In genomic region chr1:31394628-31395193, GRCh38 we compare ENCODE assay signal across 8 cellular contexts. TPM values are rescaled to one million over a fixed set of nuclear protein-coding genes. Genes with fewer than 3 reads are reported as not detected.
DNase-seq lines count a peak whose midpoint lies in the region; ATAC-seq and TF ChIP-seq lines count a peak whose summit lies in the region.

No MANE protein-coding gene starts in this region.

- H3K4me3 ChIP-seq in heart left ventricle = peak overlapping the region; percentile 11 to 58 (median 36)
- peak overlapping the region in 3 of 4 donors; percentile 24 to 44 (median 35) for H3K4me3 ChIP-seq in upper lobe of left lung

- peaks cover 27% of the 10 kb centered on the region for H3K4me1 Mint-ChIP-seq in Calu3 (ENCODE audit: low read depth, unreplicated experiment)

- no peaks in the 10 kb centered on the region for H3K36me3 Mint-ChIP-seq in Calu3 (ENCODE audit: insufficient read depth, unreplicated experiment)
- H3K36me3 Mint-ChIP-seq in activated naive CD4-positive, alpha-beta T cell treated with anti-CD3 and anti-CD28 coated beads, Interleukin-2, amount 50 U/mL, for 72 hours = no peaks in the 10 kb centered on the region

- CTCF ChIA-PET in Calu3 (lab: Charles Lee) = interaction anchor here (0.6 to 2.3 kb wide), 13 partner anchors 10 to 418 kb away, joined by 3 to 38 read pairs (median 5); no protein-coding TSS in a partner anchor

- ATAC-seq in GM21717 (IDR thresholded peaks at IDR 0.05; ENCODE audit: unreplicated experiment) = peak; percentile 64
- peak; percentile 94 for ATAC-seq in activated naive CD4-positive, alpha-beta T cell treated with anti-CD3 and anti-CD28 coated beads, Interleukin-2, amount 50 U/mL, for 72 hours
- peak; percentile 87 to 97 (median 96) for ATAC-seq in heart left ventricle
- ATAC-seq in upper lobe of left lung (ENCODE audit: low FRiP score in 2 of 2) = peak; percentile 94 to 96

- H3K27me3 ChIP-seq in heart left ventricle (peaks cover 0 to 3% (median 0%) of the 10 kb centered on the region in 9 donors), upper lobe of left lung (no peaks in the 10 kb centered on the region)

- H3K4me3 Mint-ChIP-seq in Calu3 (ENCODE audit: low read depth, unreplicated experiment) = peak overlapping the region; percentile 61

- H3K27ac ChIP-seq in heart left ventricle (peak overlapping the region in 9 of 12 donors; percentile 6 to 67 (median 49)), upper lobe of left lung (peak overlapping the region in 1 of 4 donors; percentile 4)

- H3K9me3 ChIP-seq in heart left ventricle (no peaks in the 10 kb centered on the region), upper lobe of left lung (no peaks in the 10 kb centered on the region)

- H3K9me3 Mint-ChIP-seq in Calu3 (ENCODE audit: low read depth, unreplicated experiment) = no peaks in the 10 kb centered on the region
- H3K9me3 Mint-ChIP-seq in activated naive CD4-positive, alpha-beta T cell treated with anti-CD3 and anti-CD28 coated beads, Interleukin-2, amount 50 U/mL, for 72 hours = no peaks in the 10 kb centered on the region

- intact Hi-C loops in Calu3 (cut with micrococcal nuclease; ENCODE audit: unreplicated experiment) (loop anchor here (1.0 kb wide), 2 partner anchors 28 to 155 kb away; no protein-coding TSS in a partner anchor), heart left ventricle (cut with DNase I) (loop anchor here in 9 of 10 donors (1.0 to 10.0 kb wide), 8 partner anchors 28 to 390 kb away; no protein-coding TSS in a partner anchor), posterior vena cava (cut with DNase I) (loop anchor here in 1 of 2 donors (10.0 kb wide), 1 partner anchor 150 kb away; no protein-coding TSS in a partner anchor)

- H3K4me1 ChIP-seq in heart left ventricle = peaks cover 0 to 12% (median 5%) of the 10 kb centered on the region in 12 donors
- peaks cover 3 to 10% (median 9%) of the 10 kb centered on the region in 4 donors for H3K4me1 ChIP-seq in upper lobe of left lung

- peak in 1 of 4 donors; percentile 12 for TF ChIP-seq EP300 in upper lobe of left lung (IDR thresholded peaks at IDR 0.05)

- peak; percentile 76 for TF ChIP-seq CTCF in Calu3 (IDR thresholded peaks at IDR 0.05; ENCODE audit: unreplicated experiment)
- TF ChIP-seq CTCF in heart left ventricle (IDR thresholded peaks at IDR 0.05) = peak; percentile 79 to 94 (median 91)
- peak; percentile 74 to 92 (median 86) for TF ChIP-seq CTCF in upper lobe of left lung (IDR thresholded peaks at IDR 0.05)

- H3K27ac Mint-ChIP-seq in Calu3 (ENCODE audit: unreplicated experiment) = no peak overlapping the region
- peak overlapping the region in 1 of 2 donors; percentile 65 for H3K27ac Mint-ChIP-seq in activated naive CD4-positive, alpha-beta T cell treated with anti-CD3 and anti-CD28 coated beads, Interleukin-2, amount 50 U/mL, for 72 hours

- TF ChIP-seq POLR2A in heart left ventricle (IDR thresholded peaks at IDR 0.05) = no peak
- no peak for TF ChIP-seq POLR2A in upper lobe of left lung (IDR thresholded peaks at IDR 0.05)

- no TSS peak for BruUV-seq in Calu3 (replicated peaks; lab: Mats Ljungman, UMichigan)

- WGBS in heart left ventricle, 4 donors = 1 to 4% (median 2%) methylated on average over 21 to 35 of the region's 35 CpGs
- 1 to 3% methylated on average over 26 to 34 of the region's 35 CpGs for WGBS in upper lobe of left lung, 2 donors

- H3K27me3 Mint-ChIP-seq in Calu3 (ENCODE audit: unreplicated experiment) = no peaks in the 10 kb centered on the region

- no peaks in the 10 kb centered on the region for H3K36me3 ChIP-seq in heart left ventricle
- no peaks in the 10 kb centered on the region for H3K36me3 ChIP-seq in upper lobe of left lung

- peak; percentile 94 for DNase-seq in Calu3
- DNase-seq in NCI-H1092 (lab: John Stamatoyannopoulos, UW) = peak; percentile 81
- peak; percentile 71 for DNase-seq in SKM-1 (lab: John Stamatoyannopoulos, UW; ENCODE audit: unreplicated experiment)
- peak; percentile 84 to 89 for DNase-seq in activated naive CD4-positive, alpha-beta T cell treated with anti-CD3 and anti-CD28 coated beads, Interleukin-2, amount 50 U/mL, for 72 hours (ENCODE audit: low spot score in 2 of 2)
- DNase-seq in heart left ventricle = peak; percentile 76 to 90 (median 83)
- DNase-seq in posterior vena cava (ENCODE audit: low spot score) = peak; percentile 95
- DNase-seq in upper lobe of left lung = peak; percentile 91 to 92

RNA-seq across cellular contexts. Expression of gene SERINC2, which starts 18.3 kb away (rescaled TPM):
- 67.7 and 79.8 TPM in 2 replicates for total RNA-seq in Calu3 (2022)
- under 1 TPM in 1 of 2 donors, not detected in 1; 0.59 TPM for total RNA-seq in activated naive CD4-positive, alpha-beta T cell treated with anti-CD3 and anti-CD28 coated beads, Interleukin-2, amount 50 U/mL, for 72 hours
- total RNA-seq in heart left ventricle = 1 to 10 TPM in 8 of 9 donors, under 1 TPM in 1; 0.94 to 8.5 (median 2.2) TPM
- 1 to 10 TPM; 2.7 to 5.4 TPM for polyA plus RNA-seq in heart left ventricle
- 1 to 10 TPM; 3.9 to 5.1 TPM for total RNA-seq in posterior vena cava
- 10 to 100 TPM; 32.3 to 45.9 (median 42.1) TPM for total RNA-seq in upper lobe of left lung

RNA-seq across cellular contexts. Expression of gene FABP3, which starts 21.8 kb away (rescaled TPM):
- not detected in 2 replicates for total RNA-seq in Calu3 (2022)
- total RNA-seq in activated naive CD4-positive, alpha-beta T cell treated with anti-CD3 and anti-CD28 coated beads, Interleukin-2, amount 50 U/mL, for 72 hours = not detected
- total RNA-seq in heart left ventricle = 1,000 to 10,000 TPM; 2,591 to 6,997 (median 5,230) TPM
- polyA plus RNA-seq in heart left ventricle = over 10,000 TPM in 1 of 2 donors, 1,000 to 10,000 TPM in 1; 4,008 to 10,560 TPM
- 100 to 1,000 TPM; 132 to 142 TPM for total RNA-seq in posterior vena cava
- 10 to 100 TPM in 5 of 6 donors, 1 to 10 TPM in 1; 4.2 to 98.9 (median 27.2) TPM for total RNA-seq in upper lobe of left lung

Comparison
In these comparisons a context has a peak if more than half of its experiments do, and no peak if none do; other contexts are left out.
1. RNA of gene FABP3, which starts 21.8 kb away (total RNA-seq): 2,591 to 6,997 TPM in heart left ventricle; 132 to 142 TPM in posterior vena cava, 4.2 to 98.9 TPM in upper lobe of left lung, not detected in Calu3 and not detected in activated naive CD4-positive, alpha-beta T cell treated with anti-CD3 and anti-CD28 coated beads, Interleukin-2, amount 50 U/mL, for 72 hours; every median in the first group is over 10 times any median in the second.
2. Peak in every context shown above with its lines, with median percentiles within 50 percentile points of each other: DNase-seq, CTCF ChIP-seq and ATAC-seq.